ENCODE assay signal across 8 cellular contexts in the genomic region with DNA sequence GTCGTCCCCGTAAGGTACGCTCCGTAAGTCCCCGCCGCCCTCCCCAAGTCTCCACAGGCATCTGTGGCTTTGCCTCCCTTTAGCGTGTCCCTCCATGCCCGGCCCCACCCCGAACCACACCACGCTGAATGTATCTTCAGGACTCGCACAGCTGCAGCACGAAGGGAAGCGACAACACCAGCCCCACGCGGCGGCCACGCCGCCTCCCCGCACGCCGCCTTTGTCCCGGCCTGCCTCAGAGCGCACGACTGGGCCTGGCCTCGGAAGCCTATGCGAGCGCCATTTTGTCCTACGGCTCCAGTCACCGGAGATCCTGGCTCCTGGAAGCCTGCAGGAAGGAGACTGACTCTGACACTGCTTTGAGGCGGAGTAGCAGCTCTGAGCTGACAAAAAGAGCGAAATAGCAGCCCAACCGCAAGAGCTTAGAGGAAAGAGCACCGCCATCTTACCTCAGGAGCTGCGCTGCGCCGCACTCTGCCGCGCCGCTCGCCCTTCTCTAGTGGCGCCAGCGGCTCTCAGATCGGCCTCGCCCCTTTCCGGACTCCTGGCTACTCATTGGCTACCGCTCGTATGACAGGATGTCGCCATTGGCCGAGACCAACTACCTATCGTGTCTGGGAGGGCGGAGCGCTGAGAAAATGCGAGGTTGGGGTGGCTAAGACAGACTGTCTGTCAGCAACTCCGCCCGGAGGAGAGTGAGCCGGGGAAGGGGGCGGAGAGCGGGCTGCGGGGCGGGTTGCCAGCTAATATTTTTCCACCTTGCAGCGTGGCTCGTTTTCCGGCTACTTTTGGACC. TPM values are rescaled to one million over a fixed set of nuclear protein-coding genes. Genes with fewer than 3 reads are reported as not detected.
DNase-seq lines count a peak whose midpoint lies in the region; ATAC-seq, FAIRE-seq and TF ChIP-seq lines count a peak whose summit lies in the region.

Gene KANSL2 (minus strand): TSS at position 501 of the 795 bp plus-strand sequence. CDS start 606 bp downstream, outside the sequence.

- peak within 1 kb of the TSS; percentile 93 for H3K56ac ChIP-seq in H1 (replicated peaks; ENCODE audit: insufficient read length, low read depth, low read length)

- H3K23ac ChIP-seq in H1 (ENCODE audit: insufficient read length) (peak within 1 kb of the TSS; percentile 17), mesenchymal stem cell (ENCODE audit: low read length in 2 of 2) (peak within 1 kb of the TSS in 1 of 2 experiments; percentile 86)

- DNase-seq in COR-L47 (lab: John Stamatoyannopoulos, UW), result peak; percentile 99
- peak in 75 of 76 experiments; percentile 50 to 98 (median 97) for DNase-seq in HUDEP-2 (lab: John Stamatoyannopoulos, UW; ENCODE audit: unreplicated experiment in 76 of 76)
- peak; percentile 98 for DNase-seq in NT2/D1 (ENCODE audit: low read depth, low spot score)
- DNase-seq in activated CD8-positive, alpha-beta memory T cell treated with anti-CD3 and anti-CD28 coated beads, Interleukin-2, amount 10 ng/mL, durations not matched to agents 7 days and 5 days, result peak; percentile 100
- peak; percentile 88 to 91 for DNase-seq in H1 (ENCODE audit: low read depth in 1 of 2, low spot score in 2 of 2)
- DNase-seq in mesenchymal stem cell, result peak; percentile 99
- peak; percentile 94 for DNase-seq in stimulated activated CD8-positive, alpha-beta memory T cell treated with anti-CD3 and anti-CD28 coated beads, Interleukin-12 subunit alpha, Interleukin-12 subunit beta, amount 100 ng/mL, for 4 hours (ENCODE audit: low read depth)

- peak within 1 kb of the TSS; percentile 97 for H2BK5ac ChIP-seq in H1 (ENCODE audit: low read depth, low read length)
- peak within 1 kb of the TSS; percentile 57 for H2BK5ac ChIP-seq in mesenchymal stem cell (ENCODE audit: low read depth, low read length, poor library complexity, severe bottlenecking)

- WGBS in H1 (ENCODE audit: extremely low coverage in 1 of 2, insufficient coverage in 1 of 2, insufficient read length in 1 of 2, insufficient replicate concordance in 2 of 2, low coverage in 1 of 2, low lambda C conversion rate in 2 of 2, missing lambda C conversion rate in 1 of 2), 2 experiments, result 3% methylated on average over 51 of the region's 63 CpGs; no CpG with 5 or more reads in 1 of the 2 experiments
- WGBS in mesenchymal stem cell, result under 1% methylated on average over 63 of the region's 63 CpGs

- H3K4me3 ChIP-seq in NT2/D1 (ENCODE audit: insufficient read length, low read depth) (peak within 1 kb of the TSS; percentile 88), H1 (ENCODE audit: extremely low read depth in 1 of 4, insufficient read depth in 2 of 4, low read depth in 3 of 4, low read length in 4 of 4) (peak within 1 kb of the TSS; percentile 80 to 92 (median 86)), mesenchymal stem cell (ENCODE audit: insufficient read depth in 1 of 2, low read depth in 1 of 2, low read length in 2 of 2) (peak within 1 kb of the TSS; percentile 83 to 88)

- H3K4me1 ChIP-seq in NT2/D1 (ENCODE audit: insufficient read depth, insufficient read length), result peaks cover 3% of the 10 kb centered on the region
- H3K4me1 ChIP-seq in H1 (replicated peaks in 1 of 4; ENCODE audit: control insufficient read depth in 3 of 4, insufficient read depth in 4 of 4, low read length in 3 of 4), result peaks cover 0 to 3% (median under 1%) of the 10 kb centered on the region in 4 experiments; a peak in 3 of 7 replicates
- peaks cover 12% of the 10 kb centered on the region for H3K4me1 ChIP-seq in mesenchymal stem cell (ENCODE audit: control insufficient read depth, insufficient read depth, low read depth, low read length)

- peaks cover 6% of the 10 kb centered on the region for H3K79me1 ChIP-seq in H1 (ENCODE audit: low read depth, low read length)
- H3K79me1 ChIP-seq in mesenchymal stem cell (replicated peaks; ENCODE audit: low read length, poor library complexity, severe bottlenecking), result no peaks in the 10 kb centered on the region

- peak within 1 kb of the TSS; percentile 95 for H4K91ac ChIP-seq in H1 (replicated peaks; ENCODE audit: insufficient read length, low read length)
- H4K91ac ChIP-seq in mesenchymal stem cell (ENCODE audit: low read length), result peak within 1 kb of the TSS; percentile 76

- H3K18ac ChIP-seq in H1 (ENCODE audit: extremely low read depth, low read length) (peak within 1 kb of the TSS; percentile 79), mesenchymal stem cell (ENCODE audit: low read depth in 1 of 2, low read length in 2 of 2) (peak within 1 kb of the TSS; percentile 65 to 94)

- H3K36me3 Mint-ChIP-seq in activated CD8-positive, alpha-beta memory T cell treated with anti-CD3 and anti-CD28 coated beads, Interleukin-2, amount 10 ng/mL, durations not matched to agents 7 days and 5 days, result peaks cover 41% of the 10 kb centered on the region

- H2AFZ ChIP-seq in H1 (ENCODE audit: low read length), result peak within 1 kb of the TSS; percentile 70; the same call in 1 of the 2 replicates
- peak within 1 kb of the TSS; percentile 91 for H2AFZ ChIP-seq in mesenchymal stem cell (ENCODE audit: low read depth, low read length)

- H3K27me3 ChIP-seq in NT2/D1 (ENCODE audit: insufficient read depth, insufficient read length), result peaks cover 7% of the 10 kb centered on the region
- H3K27me3 ChIP-seq in H1 (replicated peaks in 1 of 4; ENCODE audit: control insufficient read depth in 3 of 4, extremely low read depth in 1 of 4, insufficient read depth in 3 of 4, low read length in 3 of 4), result no peaks in the 10 kb centered on the region
- no peaks in the 10 kb centered on the region for H3K27me3 ChIP-seq in mesenchymal stem cell (ENCODE audit: control insufficient read depth in 1 of 2, insufficient read depth in 1 of 2, low read length in 2 of 2)

- H3K23me2 ChIP-seq in H1 (ENCODE audit: low read depth, low read length), result 0 out of 2 replicates have a peak, but pooled peaks cover 3% of the 10 kb centered on the region

- H3K14ac ChIP-seq in H1 (ENCODE audit: insufficient read length) (peak within 1 kb of the TSS; percentile 87), mesenchymal stem cell (ENCODE audit: low read length in 2 of 2) (peak within 1 kb of the TSS in 1 of 2 experiments; percentile 93)

- H3K4me3 Mint-ChIP-seq in activated CD8-positive, alpha-beta memory T cell treated with anti-CD3 and anti-CD28 coated beads, Interleukin-2, amount 10 ng/mL, durations not matched to agents 7 days and 5 days, result peak within 1 kb of the TSS; percentile 98

- H3K27ac ChIP-seq in H1 (ENCODE audit: low read depth, low read length) (peak within 1 kb of the TSS; percentile 96), mesenchymal stem cell (ENCODE audit: low read length, poor library complexity, severe bottlenecking) (peak within 1 kb of the TSS; percentile 91)

- H3K4ac ChIP-seq in H1 (replicated peaks; ENCODE audit: insufficient read length, low read depth, low read length), result peak within 1 kb of the TSS; percentile 55
- peak within 1 kb of the TSS; percentile 52 to 68 for H3K4ac ChIP-seq in mesenchymal stem cell (ENCODE audit: low read depth in 1 of 2, low read length in 2 of 2)

- POLR2A ChIA-PET in H1 (lab: Charles Lee; ENCODE audit: partially characterized antibody), result interaction anchor here (0.6 to 2.7 kb wide), 19 partner anchors 8 to 184 kb away, joined by 3 to 18 read pairs (median 5); partner anchors contain the start of genes ADCY6, CCNT1 and RND1

- peak within 1 kb of the TSS; percentile 95 to 96 for H3K4me2 ChIP-seq in H1 (ENCODE audit: insufficient read depth in 1 of 2, low read depth in 2 of 2, low read length in 2 of 2)
- H3K4me2 ChIP-seq in mesenchymal stem cell (ENCODE audit: low read length, poor library complexity, severe bottlenecking), result peak within 1 kb of the TSS; percentile 76

- H4K8ac ChIP-seq in H1 (ENCODE audit: extremely low read depth, insufficient read depth, low read length), result peak within 1 kb of the TSS; percentile 99
- H4K8ac ChIP-seq in mesenchymal stem cell (ENCODE audit: low read length), result peak within 1 kb of the TSS; percentile 63

- H2BK20ac ChIP-seq in H1 (ENCODE audit: low read length), result no peak within 1 kb of the TSS

- TF ChIP-seq CTCF in H1 (IDR thresholded peaks at IDR 0.05; ENCODE audit: control extremely low read depth in 1 of 3, insufficient read depth in 1 of 3, low read depth in 1 of 3, low read length in 3 of 3), result no peak

- H2BK15ac ChIP-seq in H1 (ENCODE audit: low read length) (no peak within 1 kb of the TSS), mesenchymal stem cell (ENCODE audit: low read depth, poor library complexity, severe bottlenecking) (no peak within 1 kb of the TSS)

- no peak for TF ChIP-seq EP300 in H1 (IDR thresholded peaks at IDR 0.05; ENCODE audit: borderline replicate concordance in 1 of 2, low read depth in 2 of 2, low read length in 2 of 2)

- H4K5ac ChIP-seq in H1 (ENCODE audit: insufficient read length, low read depth, low read length), result peak within 1 kb of the TSS; percentile 93

- H2BK12ac ChIP-seq in H1 (ENCODE audit: low read depth, low read length) (peak within 1 kb of the TSS; percentile 64), mesenchymal stem cell (ENCODE audit: low read length in 2 of 2) (peak within 1 kb of the TSS in 1 of 2 experiments; percentile 38)

- peaks cover 45% of the 10 kb centered on the region for H3K4me1 Mint-ChIP-seq in activated CD8-positive, alpha-beta memory T cell treated with anti-CD3 and anti-CD28 coated beads, Interleukin-2, amount 10 ng/mL, durations not matched to agents 7 days and 5 days

- no peaks in the 10 kb centered on the region for H3K9me3 ChIP-seq in NT2/D1 (ENCODE audit: insufficient read depth, low read length)
- no peaks in the 10 kb centered on the region for H3K9me3 ChIP-seq in H1 (ENCODE audit: insufficient read depth in 2 of 2, low read depth in 1 of 2, low read length in 1 of 2)
- H3K9me3 ChIP-seq in mesenchymal stem cell (ENCODE audit: control insufficient read depth, low read length), result no peaks in the 10 kb centered on the region

- peak within 1 kb of the TSS; percentile 96 for H3K27ac Mint-ChIP-seq in activated CD8-positive, alpha-beta memory T cell treated with anti-CD3 and anti-CD28 coated beads, Interleukin-2, amount 10 ng/mL, durations not matched to agents 7 days and 5 days

- FAIRE-seq in H1 (lab: Jason Lieb, UNC), result no peak

- no peaks in the 10 kb centered on the region for H3K9me3 Mint-ChIP-seq in activated CD8-positive, alpha-beta memory T cell treated with anti-CD3 and anti-CD28 coated beads, Interleukin-2, amount 10 ng/mL, durations not matched to agents 7 days and 5 days (ENCODE audit: low read depth)

- CTCF ChIA-PET in activated CD8-positive, alpha-beta memory T cell treated with anti-CD3 and anti-CD28 coated beads, Interleukin-2, amount 10 ng/mL, durations not matched to agents 7 days and 5 days (lab: Charles Lee), result interaction anchor here (0.7 to 1.3 kb wide), 5 partner anchors 12 to 276 kb away, joined by 3 to 7 read pairs (median 3); partner anchors contain the start of gene ARF3
- CTCF ChIA-PET in H1 (lab: Charles Lee; ENCODE audit: partially characterized antibody), result no interaction called here

- H3K9ac ChIP-seq in NT2/D1 (ENCODE audit: insufficient read length, low read depth) (peak within 1 kb of the TSS; percentile 100), H1 (replicated peaks in 1 of 4; ENCODE audit: extremely low read depth in 1 of 4, low read depth in 3 of 4, low read length in 3 of 4) (peak within 1 kb of the TSS; percentile 80 to 100 (median 96)), mesenchymal stem cell (ENCODE audit: low read length) (peak within 1 kb of the TSS; percentile 94)

- peak; percentile 99 for ATAC-seq in GM21381 (IDR thresholded peaks at IDR 0.05; ENCODE audit: unreplicated experiment)
- ATAC-seq in activated CD8-positive, alpha-beta memory T cell treated with anti-CD3 and anti-CD28 coated beads, Interleukin-2, amount 10 ng/mL, durations not matched to agents 7 days and 5 days, result peak; percentile 98

- H2AK5ac ChIP-seq in H1 (ENCODE audit: low read depth, low read length), result peak within 1 kb of the TSS; percentile 83; the same call in 1 of the 2 replicates
- peak within 1 kb of the TSS; percentile 45 for H2AK5ac ChIP-seq in mesenchymal stem cell (ENCODE audit: low read length, severe bottlenecking)

- no peak for TF ChIP-seq RAD21 in H1 (IDR thresholded peaks at IDR 0.05 in 1 of 2, conservative IDR thresholded peaks at IDR 0.05 in 1 of 2; ENCODE audit: low read depth in 2 of 2, low read length in 2 of 2)

- peak; percentile 99 for TF ChIP-seq POLR2A in H1 (IDR thresholded peaks at IDR 0.05; ENCODE audit: control extremely low read depth in 1 of 2, low read depth in 2 of 2, low read length in 2 of 2)

- no peak within 1 kb of the TSS for H2BK120ac ChIP-seq in H1 (replicated peaks; ENCODE audit: low read depth, low read length)
- H2BK120ac ChIP-seq in mesenchymal stem cell (ENCODE audit: low read depth, low read length), result no peak within 1 kb of the TSS

- H3K36me3 ChIP-seq in NT2/D1 (ENCODE audit: insufficient read depth, insufficient read length, low read length), result peaks cover 43% of the 10 kb centered on the region
- H3K36me3 ChIP-seq in H1 (ENCODE audit: control insufficient read depth in 2 of 4, insufficient read depth in 4 of 4, low read length in 3 of 4), result peaks cover 14 to 37% (median 28%) of the 10 kb centered on the region in 4 experiments
- H3K36me3 ChIP-seq in mesenchymal stem cell (ENCODE audit: control insufficient read depth in 1 of 2, insufficient read depth in 2 of 2, low read depth in 1 of 2, low read length in 2 of 2), result peaks cover 2 to 32% of the 10 kb centered on the region in 2 experiments

- no peaks in the 10 kb centered on the region for H3K27me3 Mint-ChIP-seq in activated CD8-positive, alpha-beta memory T cell treated with anti-CD3 and anti-CD28 coated beads, Interleukin-2, amount 10 ng/mL, durations not matched to agents 7 days and 5 days

- peaks cover 7 to 8% of the 10 kb centered on the region in 2 experiments for H4K20me1 ChIP-seq in H1 (replicated peaks in 1 of 2; ENCODE audit: control insufficient read depth in 1 of 2, insufficient read depth in 2 of 2, low read length in 2 of 2)

- peaks cover 24 to 50% of the 10 kb centered on the region in 2 experiments for H3K79me2 ChIP-seq in H1 (ENCODE audit: control insufficient read depth in 1 of 2, insufficient read depth in 2 of 2, low read length in 2 of 2)

RNA-seq across cellular contexts. Expression of gene KANSL2, which starts in this region (rescaled TPM):
- total RNA-seq in activated CD8-positive, alpha-beta memory T cell treated with anti-CD3 and anti-CD28 coated beads, Interleukin-2, amount 10 ng/mL, durations not matched to agents 7 days and 5 days, result 10 to 100 TPM; 56.6 to 57.7 TPM
- 46.1 and 48.4 TPM in 2 replicates for total RNA-seq in H1 (2021; fragmentation: NEBNext Ultra II Directional; extraction: Animal tissue kit (Norgen Biotek cat#: 25700))
- polyA plus RNA-seq in H1 (2011; rRNA removed), result 48.3 and 50.7 TPM in 2 replicates
- polyA plus RNA-seq in H1 (2011; cell fraction: cytosol; rRNA removed), result 51.4 TPM
- 58.1 TPM for polyA plus RNA-seq in H1 (2011; cell fraction: nucleus; rRNA removed)
- polyA plus RNA-seq in H1 (2012, experiment 1 of 2), result 35.5 to 50.3 TPM (median 37.5 TPM) in 4 replicates
- polyA plus RNA-seq in H1 (2012, experiment 2 of 2), result 23.4 TPM
- 27.4 TPM for polyA plus RNA-seq in H1 (2013, experiment 1 of 2)
- polyA plus RNA-seq in H1 (2013, experiment 2 of 2), result 25.2 TPM
- 96.5 and 101 TPM in 2 replicates for polyA minus RNA-seq in H1 (2011; rRNA and poly(A)+ RNA removed)
- 46.2 TPM for polyA minus RNA-seq in H1 (2011; cell fraction: cytosol; rRNA and poly(A)+ RNA removed)
- 103 TPM for polyA minus RNA-seq in H1 (2011; cell fraction: nucleus; rRNA and poly(A)+ RNA removed)
- polyA plus RNA-seq in mesenchymal stem cell (2013, experiment 1 of 2), result 18.3 TPM
- 18.4 TPM for polyA plus RNA-seq in mesenchymal stem cell (2013, experiment 2 of 2)

Comparison
In these comparisons a context has a peak if more than half of its experiments do, and no peak if none do; other contexts are left out.
1. Peak in every context shown above with its lines: DNase-seq, ATAC-seq, H3K4me3 ChIP-seq and H3K27ac ChIP-seq.